Comparison of ENCODE assay signal across 8 cellular contexts in the genomic region with DNA sequence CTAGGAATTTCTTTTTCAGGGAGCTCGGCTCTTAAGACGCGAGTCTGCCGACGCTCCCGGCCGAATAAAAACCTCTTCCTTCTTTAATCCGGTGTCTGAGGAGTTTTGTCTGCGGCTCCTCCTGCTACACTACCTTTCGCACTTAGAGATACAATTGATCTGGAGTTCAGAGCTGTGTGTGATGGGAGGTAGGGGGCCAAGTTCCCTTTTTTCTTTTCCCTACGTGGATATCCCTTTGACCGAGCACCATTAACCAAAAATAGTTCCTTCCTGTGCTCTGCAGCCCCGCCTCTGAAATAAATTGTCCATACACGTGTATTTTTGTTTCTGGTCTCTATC. TPM values are rescaled to one million over a fixed set of nuclear protein-coding genes. Genes with fewer than 3 reads are reported as not detected.
DNase-seq lines count a peak whose midpoint lies in the region; ATAC-seq and TF ChIP-seq lines count a peak whose summit lies in the region.

No MANE protein-coding gene starts in this region.

- H2AFZ ChIP-seq in HCT116 (ENCODE audit: low read depth, low read length, poor library complexity, severe bottlenecking): peak overlapping the region; percentile 98

- RAD21 ChIA-PET in HCT116 (lab: Charles Lee; ENCODE audit: low non-redundant PET in 1 of 2, low total read pairs in 2 of 2, uncharacterized antibody in 2 of 2, unreplicated experiment in 2 of 2): no interaction called here

- peaks cover 18% of the 10 kb centered on the region for H3K79me2 ChIP-seq in HCT116 (ENCODE audit: insufficient read depth, low read length)

- DNase-seq in GF-D8 (lab: John Stamatoyannopoulos, UW): peak; percentile 74
- DNase-seq in HCT116 (ENCODE audit: low read depth, low spot score): no peak
- peak; percentile 48 for DNase-seq in NCI-H146 (lab: John Stamatoyannopoulos, UW)
- DNase-seq in ascending aorta (ENCODE audit: low spot score in 2 of 2): no peak
- no peak for DNase-seq in immature natural killer cell
- DNase-seq in stimulated activated naive CD8-positive, alpha-beta T cell treated with anti-CD3 and anti-CD28 coated beads, Interleukin-15, amount 100 ng/mL, for 72 hours: no peak
- no peak for DNase-seq in EL
- no peak for DNase-seq in SHP77 treated with DMSO at 0.1 percent for 48 hours (lab: John Stamatoyannopoulos, UW)

- H3K4me3 Mint-ChIP-seq in immature natural killer cell: peak overlapping the region; percentile 92 to 99 (median 93)
- peak overlapping the region; percentile 89 to 92 for H3K4me3 Mint-ChIP-seq in stimulated activated naive CD8-positive, alpha-beta T cell treated with anti-CD3 and anti-CD28 coated beads, Interleukin-15, amount 100 ng/mL, for 72 hours

- H3K27me3 Mint-ChIP-seq in immature natural killer cell (ENCODE audit: low read depth in 3 of 3): peaks cover 0 to 7% (median 5%) of the 10 kb centered on the region in 3 donors
- H3K27me3 Mint-ChIP-seq in stimulated activated naive CD8-positive, alpha-beta T cell treated with anti-CD3 and anti-CD28 coated beads, Interleukin-15, amount 100 ng/mL, for 72 hours: no peaks in the 10 kb centered on the region

- H3K36me3 ChIP-seq in HCT116 (ENCODE audit: control insufficient read depth in 1 of 2, insufficient read depth in 2 of 2, low read length in 2 of 2) (peaks cover 5 to 8% of the 10 kb centered on the region in 2 experiments; a peak in 2 of 4 replicates), ascending aorta (peaks cover 7 to 11% of the 10 kb centered on the region in 2 donors)

- H3K27ac Mint-ChIP-seq in immature natural killer cell: peak overlapping the region; percentile 79 to 97 (median 92)
- peak overlapping the region; percentile 96 to 97 for H3K27ac Mint-ChIP-seq in stimulated activated naive CD8-positive, alpha-beta T cell treated with anti-CD3 and anti-CD28 coated beads, Interleukin-15, amount 100 ng/mL, for 72 hours

- H3K9me2 ChIP-seq in HCT116 (ENCODE audit: insufficient read depth): no peaks in the 10 kb centered on the region

- no peak for TF ChIP-seq POLR2A in HCT116 (IDR thresholded peaks at IDR 0.05; ENCODE audit: borderline replicate concordance, extremely low read depth, insufficient read depth, insufficient read length)

- peak overlapping the region; percentile 93 for H3K4me2 ChIP-seq in HCT116 (ENCODE audit: low read length)

- H3K27ac ChIP-seq in HCT116 (ENCODE audit: low read depth, low read length) (peak overlapping the region; percentile 48), ascending aorta (peak overlapping the region; percentile 86 to 90)

- CTCF ChIA-PET in HCT116 (lab: Charles Lee): interaction anchor here (0.7 to 2.0 kb wide), 3 partner anchors 21 to 223 kb away, joined by 3 to 8 read pairs (median 5); no protein-coding TSS in a partner anchor

- peak overlapping the region; percentile 87 for H3K9ac ChIP-seq in HCT116 (ENCODE audit: low read length)

- H3K27me3 ChIP-seq in HCT116 (ENCODE audit: insufficient read depth, low read length) (no peaks in the 10 kb centered on the region), ascending aorta (no peaks in the 10 kb centered on the region)

- peaks cover 46 to 59% of the 10 kb centered on the region in 2 donors for H3K4me1 Mint-ChIP-seq in immature natural killer cell
- peaks cover 41% of the 10 kb centered on the region for H3K4me1 Mint-ChIP-seq in stimulated activated naive CD8-positive, alpha-beta T cell treated with anti-CD3 and anti-CD28 coated beads, Interleukin-15, amount 100 ng/mL, for 72 hours

- TSS peak; percentile 83 for BruUV-seq in HCT116 (replicated peaks; lab: Mats Ljungman, UMichigan)

- H3K4me1 ChIP-seq in HCT116 (ENCODE audit: control insufficient read depth in 1 of 2, insufficient read depth in 2 of 2, low read length in 2 of 2) (peaks cover 11 to 19% of the 10 kb centered on the region in 2 experiments; a peak in 2 of 4 replicates), ascending aorta (peaks cover 2 to 16% of the 10 kb centered on the region in 2 donors)

- H3K36me3 Mint-ChIP-seq in immature natural killer cell: peaks cover 6 to 14% (median 12%) of the 10 kb centered on the region in 3 donors

- intact Hi-C loops in HCT116 (cut with micrococcal nuclease): loop anchor here (10.0 kb wide), 1 partner anchor 149 kb away; no protein-coding TSS in a partner anchor
- intact Hi-C loops in ascending aorta (cut with DNase I): loop anchor here (5.0 kb wide), 3 partner anchors 66 to 151 kb away; a partner anchor contains a TSS

- H3K4me3 ChIP-seq in HCT116 (replicated peaks in 1 of 2; ENCODE audit: low read depth in 1 of 2, low read length in 2 of 2): peak overlapping the region; percentile 76 to 98
- peak overlapping the region; percentile 86 to 96 for H3K4me3 ChIP-seq in ascending aorta

- TF ChIP-seq CTCF in HCT116 (IDR thresholded peaks at IDR 0.05 in 2 of 3, conservative IDR thresholded peaks at IDR 0.05 in 1 of 3; ENCODE audit: borderline replicate concordance in 1 of 3, insufficient read depth in 1 of 3, low read depth in 2 of 3, low read length in 2 of 3): no peak
- no peak for TF ChIP-seq CTCF in ascending aorta (IDR thresholded peaks at IDR 0.05)

- POLR2A ChIA-PET in HCT116 (lab: Charles Lee): interaction anchor here (1.0 kb wide), 1 partner anchor 19 kb away, joined by 5 read pairs; no protein-coding TSS in a partner anchor

- H3K9me3 ChIP-seq in HCT116 (ENCODE audit: control insufficient read depth in 1 of 2, insufficient read depth in 1 of 2, low read depth in 1 of 2, low read length in 2 of 2): no peaks in the 10 kb centered on the region
- H3K9me3 ChIP-seq in ascending aorta: no peaks in the 10 kb centered on the region

- TF ChIP-seq RAD21 in HCT116 (IDR thresholded peaks at IDR 0.05; ENCODE audit: low read depth): no peak

- H4K20me1 ChIP-seq in HCT116 (ENCODE audit: insufficient read depth): no peaks in the 10 kb centered on the region

- no peaks in the 10 kb centered on the region for H3K9me3 Mint-ChIP-seq in immature natural killer cell
- no peaks in the 10 kb centered on the region for H3K9me3 Mint-ChIP-seq in stimulated activated naive CD8-positive, alpha-beta T cell treated with anti-CD3 and anti-CD28 coated beads, Interleukin-15, amount 100 ng/mL, for 72 hours

- peak; percentile 49 for ATAC-seq in HCT116
- no peak for ATAC-seq in stimulated activated naive CD8-positive, alpha-beta T cell treated with anti-CD3 and anti-CD28 coated beads, Interleukin-15, amount 100 ng/mL, for 72 hours

TF ChIP-seq in HCT116, 20 proteins besides CTCF, POLR2A, EP300 and RAD21:
- TF ChIP-seq, protein P1, sequence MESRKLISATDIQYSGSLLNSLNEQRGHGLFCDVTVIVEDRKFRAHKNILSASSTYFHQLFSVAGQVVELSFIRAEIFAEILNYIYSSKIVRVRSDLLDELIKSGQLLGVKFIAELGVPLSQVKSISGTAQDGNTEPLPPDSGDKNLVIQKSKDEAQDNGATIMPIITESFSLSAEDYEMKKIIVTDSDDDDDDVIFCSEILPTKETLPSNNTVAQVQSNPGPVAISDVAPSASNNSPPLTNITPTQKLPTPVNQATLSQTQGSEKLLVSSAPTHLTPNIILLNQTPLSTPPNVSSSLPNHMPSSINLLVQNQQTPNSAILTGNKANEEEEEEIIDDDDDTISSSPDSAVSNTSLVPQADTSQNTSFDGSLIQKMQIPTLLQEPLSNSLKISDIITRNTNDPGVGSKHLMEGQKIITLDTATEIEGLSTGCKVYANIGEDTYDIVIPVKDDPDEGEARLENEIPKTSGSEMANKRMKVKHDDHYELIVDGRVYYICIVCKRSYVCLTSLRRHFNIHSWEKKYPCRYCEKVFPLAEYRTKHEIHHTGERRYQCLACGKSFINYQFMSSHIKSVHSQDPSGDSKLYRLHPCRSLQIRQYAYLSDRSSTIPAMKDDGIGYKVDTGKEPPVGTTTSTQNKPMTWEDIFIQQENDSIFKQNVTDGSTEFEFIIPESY (IDR thresholded peaks at IDR 0.05; ENCODE audit: extremely low read depth, insufficient replicate concordance, low read length): no peak
- TF ChIP-seq JUND (IDR thresholded peaks at IDR 0.05) (no peak), POLR2AphosphoS5 (IDR thresholded peaks at IDR 0.05; ENCODE audit: low read depth, low read length) (no peak), SP1 (IDR thresholded peaks at IDR 0.05; ENCODE audit: low read depth) (no peak), YY1 (IDR thresholded peaks at IDR 0.05; ENCODE audit: extremely low read depth, insufficient replicate concordance, low read depth, low read length) (no peak), FOSL1 (IDR thresholded peaks at IDR 0.05; ENCODE audit: low read depth) (no peak), ZNF274 (IDR thresholded peaks at IDR 0.05; ENCODE audit: low read depth, low read length) (no peak), SIN3A (IDR thresholded peaks at IDR 0.05; ENCODE audit: low read depth) (no peak)
- TF ChIP-seq, protein P2, sequence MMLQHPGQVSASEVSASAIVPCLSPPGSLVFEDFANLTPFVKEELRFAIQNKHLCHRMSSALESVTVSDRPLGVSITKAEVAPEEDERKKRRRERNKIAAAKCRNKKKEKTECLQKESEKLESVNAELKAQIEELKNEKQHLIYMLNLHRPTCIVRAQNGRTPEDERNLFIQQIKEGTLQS (IDR thresholded peaks at IDR 0.05): no peak

RNA-seq across cellular contexts. Expression of a gene that starts 0.6 kb away (rescaled TPM):
- total RNA-seq in HCT116 (2021; ENCODE audit: unreplicated experiment) (48.6 TPM), ascending aorta (7.1 TPM)
- 20.3 and 22.8 TPM in 2 replicates for polyA plus RNA-seq in HCT116 (2012)
- polyA plus RNA-seq in immature natural killer cell: 10 to 100 TPM; 26.6 to 31.0 (median 30.1) TPM

Comparison
In these comparisons a context has a peak if more than half of its experiments do, and no peak if none do; other contexts are left out.
1. DNase-seq: peak in GF-D8 (single experiment) and NCI-H146 (single experiment); none in HCT116 (single experiment), ascending aorta (0 of 2), immature natural killer cell (0 of 3), stimulated activated naive CD8-positive, alpha-beta T cell treated with anti-CD3 and anti-CD28 coated beads, Interleukin-15, amount 100 ng/mL, for 72 hours (0 of 2), EL (single experiment) and SHP77 treated with DMSO at 0.1 percent for 48 hours (single experiment).